8 cellular contexts compared by ENCODE assay signal in genomic region chr1:156025873-156026272, GRCh38. TPM values are rescaled to one million over a fixed set of nuclear protein-coding genes. Genes with fewer than 3 reads are reported as not detected.
DNase-seq lines count a peak whose midpoint lies in the region; ATAC-seq and TF ChIP-seq lines count a peak whose summit lies in the region.

No MANE protein-coding gene starts in this region.

- no peak overlapping the region for H2AFZ ChIP-seq in mesenchymal stem cell (ENCODE audit: low read depth, low read length)

- H3K18ac ChIP-seq in mesenchymal stem cell (ENCODE audit: low read depth in 1 of 2, low read length in 2 of 2) = no peak overlapping the region

- 19% methylated on average over 9 of the region's 9 CpGs for WGBS in mesenchymal stem cell

- no peaks in the 10 kb centered on the region for H3K79me1 ChIP-seq in mesenchymal stem cell (replicated peaks; ENCODE audit: low read length, poor library complexity, severe bottlenecking)

- H3K27me3 Mint-ChIP-seq in chondrocyte (ENCODE audit: low read depth) = no peaks in the 10 kb centered on the region

- DNase-seq in CMK (ENCODE audit: low read depth) (peak; percentile 17), HT1080 (ENCODE audit: low read depth) (peak; percentile 18), SKM-1 treated with dmso at 0.1 percent for 144 hours (lab: John Stamatoyannopoulos, UW; ENCODE audit: unreplicated experiment) (peak; percentile 84), chondrocyte (ENCODE audit: low spot score) (no peak), mesenchymal stem cell (peak; percentile 70)
- DNase-seq in stimulated activated naive CD4-positive, alpha-beta T cell (lab: John Stamatoyannopoulos, UW) = no peak

- no peak overlapping the region for H3K4me2 ChIP-seq in mesenchymal stem cell (ENCODE audit: low read length, poor library complexity, severe bottlenecking)

- no peak overlapping the region for H4K8ac ChIP-seq in mesenchymal stem cell (ENCODE audit: low read length)

- peaks cover 3% of the 10 kb centered on the region for H3K4me1 ChIP-seq in mesenchymal stem cell (ENCODE audit: control insufficient read depth, insufficient read depth, low read depth, low read length)

- H3K27me3 ChIP-seq in mesenchymal stem cell (ENCODE audit: control insufficient read depth in 1 of 2, insufficient read depth in 1 of 2, low read length in 2 of 2) = peaks cover 0 to 4% of the 10 kb centered on the region in 2 experiments

- no peak overlapping the region for H4K91ac ChIP-seq in mesenchymal stem cell (ENCODE audit: low read length)

- no peak for ATAC-seq in HG03039 (IDR thresholded peaks at IDR 0.05; ENCODE audit: unreplicated experiment)
- no peak for ATAC-seq in HG02571 (IDR thresholded peaks at IDR 0.05; ENCODE audit: unreplicated experiment)

- no peaks in the 10 kb centered on the region for H3K36me3 Mint-ChIP-seq in chondrocyte (ENCODE audit: low read depth)

- no peak overlapping the region for H3K14ac ChIP-seq in mesenchymal stem cell (ENCODE audit: low read length in 2 of 2)

- peak; percentile 76 for TF ChIP-seq CTCF in chondrocyte (IDR thresholded peaks at IDR 0.05)

- no peak overlapping the region for H3K4ac ChIP-seq in mesenchymal stem cell (ENCODE audit: low read depth in 1 of 2, low read length in 2 of 2)

- no peak overlapping the region for H2BK15ac ChIP-seq in mesenchymal stem cell (ENCODE audit: low read depth, poor library complexity, severe bottlenecking)

- H3K4me3 ChIP-seq in mesenchymal stem cell (ENCODE audit: insufficient read depth in 1 of 2, low read depth in 1 of 2, low read length in 2 of 2) = no peak overlapping the region

- no peak overlapping the region for H3K27ac Mint-ChIP-seq in chondrocyte (ENCODE audit: unreplicated experiment)

- H2BK12ac ChIP-seq in mesenchymal stem cell (ENCODE audit: low read length in 2 of 2) = no peak overlapping the region

- no peaks in the 10 kb centered on the region for H3K9me3 ChIP-seq in mesenchymal stem cell (ENCODE audit: control insufficient read depth, low read length)

- no peaks in the 10 kb centered on the region for H3K36me3 ChIP-seq in mesenchymal stem cell (ENCODE audit: control insufficient read depth in 1 of 2, insufficient read depth in 2 of 2, low read depth in 1 of 2, low read length in 2 of 2)

- no peak overlapping the region for H3K9ac ChIP-seq in mesenchymal stem cell (ENCODE audit: low read length)

- H2BK5ac ChIP-seq in mesenchymal stem cell (ENCODE audit: low read depth, low read length, poor library complexity, severe bottlenecking) = no peak overlapping the region

- no peak overlapping the region for H2BK120ac ChIP-seq in mesenchymal stem cell (ENCODE audit: low read depth, low read length)

- no peaks in the 10 kb centered on the region for H3K9me3 Mint-ChIP-seq in chondrocyte (ENCODE audit: low read depth)

- H2AK5ac ChIP-seq in mesenchymal stem cell (ENCODE audit: low read length, severe bottlenecking) = no peak overlapping the region

- no peak overlapping the region for H3K4me3 Mint-ChIP-seq in chondrocyte (ENCODE audit: unreplicated experiment)

- no peak overlapping the region for H3K27ac ChIP-seq in mesenchymal stem cell (ENCODE audit: low read length, poor library complexity, severe bottlenecking)

- no peak overlapping the region for H3K23ac ChIP-seq in mesenchymal stem cell (ENCODE audit: low read length in 2 of 2)

- H3K4me1 Mint-ChIP-seq in chondrocyte (ENCODE audit: low read depth) = peaks cover 6% of the 10 kb centered on the region

RNA-seq across cellular contexts. Expression of gene SSR2, which starts 5.1 kb away (rescaled TPM):
- total RNA-seq in HT1080 (2014; rRNA removed; shearing (Covaris generic)) = 582 and 611 TPM in 2 replicates
- polyA plus RNA-seq in HT1080 (2015; cell fraction: cytosol; rRNA removed) = 568 and 615 TPM in 2 replicates
- 466 and 506 TPM in 2 replicates for polyA plus RNA-seq in HT1080 (2015; cell fraction: nucleus; rRNA removed)
- 233 to 257 TPM (median 238 TPM) in 3 replicates for total RNA-seq in chondrocyte
- polyA plus RNA-seq in mesenchymal stem cell (2013, experiment 1 of 2) = 523 TPM
- 523 TPM for polyA plus RNA-seq in mesenchymal stem cell (2013, experiment 2 of 2)

RNA-seq across cellular contexts. Expression of gene UBQLN4, which starts 27.7 kb away (rescaled TPM):
- 36.0 and 43.9 TPM in 2 replicates for total RNA-seq in HT1080 (2014; rRNA removed; shearing (Covaris generic))
- polyA plus RNA-seq in HT1080 (2015; cell fraction: cytosol; rRNA removed) = 32.1 and 32.8 TPM in 2 replicates
- 51.2 and 51.5 TPM in 2 replicates for polyA plus RNA-seq in HT1080 (2015; cell fraction: nucleus; rRNA removed)
- 29.3 to 32.9 TPM (median 30.2 TPM) in 3 replicates for total RNA-seq in chondrocyte
- polyA plus RNA-seq in mesenchymal stem cell (2013, experiment 1 of 2) = 21.8 TPM
- 21.1 TPM for polyA plus RNA-seq in mesenchymal stem cell (2013, experiment 2 of 2)

RNA-seq across cellular contexts. Expression of gene LAMTOR2, which starts 28.7 kb away (rescaled TPM):
- total RNA-seq in HT1080 (2014; rRNA removed; shearing (Covaris generic)) = 67.1 and 78.0 TPM in 2 replicates
- 69.8 and 87.2 TPM in 2 replicates for polyA plus RNA-seq in HT1080 (2015; cell fraction: cytosol; rRNA removed)
- 19.7 and 26.7 TPM in 2 replicates for polyA plus RNA-seq in HT1080 (2015; cell fraction: nucleus; rRNA removed)
- total RNA-seq in chondrocyte = 55.0 to 58.8 TPM (median 56.6 TPM) in 3 replicates
- 87.6 TPM for polyA plus RNA-seq in mesenchymal stem cell (2013, experiment 1 of 2)
- polyA plus RNA-seq in mesenchymal stem cell (2013, experiment 2 of 2) = 91.2 TPM

RNA-seq across cellular contexts. Expression of gene RAB25, which starts 35.1 kb away (rescaled TPM):
- total RNA-seq in HT1080 (2014; rRNA removed; shearing (Covaris generic)) = 0.06 TPM in 1 of 2 replicates, not detected in the other
- not detected in 2 replicates for polyA plus RNA-seq in HT1080 (2015; cell fraction: cytosol; rRNA removed)
- polyA plus RNA-seq in HT1080 (2015; cell fraction: nucleus; rRNA removed) = not detected in 2 replicates
- total RNA-seq in chondrocyte = not detected in 3 replicates
- polyA plus RNA-seq in mesenchymal stem cell (2013, experiment 1 of 2) = not detected
- polyA plus RNA-seq in mesenchymal stem cell (2013, experiment 2 of 2) = not detected

RNA-seq across cellular contexts. Expression of gene ARHGEF2, which starts 47.5 kb away (rescaled TPM):
- 91.6 and 96.6 TPM in 2 replicates for total RNA-seq in HT1080 (2014; rRNA removed; shearing (Covaris generic))
- polyA plus RNA-seq in HT1080 (2015; cell fraction: cytosol; rRNA removed) = 131 and 142 TPM in 2 replicates
- 389 and 412 TPM in 2 replicates for polyA plus RNA-seq in HT1080 (2015; cell fraction: nucleus; rRNA removed)
- 50.0 to 214 TPM (median 203 TPM) in 3 replicates for total RNA-seq in chondrocyte
- polyA plus RNA-seq in mesenchymal stem cell (2013, experiment 1 of 2) = 58.9 TPM
- 55.6 TPM for polyA plus RNA-seq in mesenchymal stem cell (2013, experiment 2 of 2)

Comparison
In these comparisons a context has a peak if more than half of its experiments do, and no peak if none do; other contexts are left out.
1. DNase-seq: peak in CMK (single experiment), HT1080 (single experiment), SKM-1 treated with dmso at 0.1 percent for 144 hours (single experiment) and mesenchymal stem cell (single experiment); none in chondrocyte (single experiment) and stimulated activated naive CD4-positive, alpha-beta T cell (0 of 6).